Comparison of ENCODE assay signal across 2 cellular contexts in genomic region chr14:103536693-103537092, GRCh38.
TF ChIP-seq lines count a peak whose summit lies in the region.

No MANE protein-coding gene starts in this region.

TF ChIP-seq in IMR-90, 13 proteins besides CTCF, POLR2A, EP300 and RAD21:
- TF ChIP-seq BHLHE40 (IDR thresholded peaks at IDR 0.05; ENCODE audit: low read depth, low read length) = no peak
- TF ChIP-seq MAZ (IDR thresholded peaks at IDR 0.05; ENCODE audit: borderline replicate concordance, low read depth, low read length) = no peak
- no peak for TF ChIP-seq MXI1 (IDR thresholded peaks at IDR 0.05; ENCODE audit: borderline replicate concordance, low read depth, low read length)
- TF ChIP-seq USF2 (IDR thresholded peaks at IDR 0.05; ENCODE audit: low read depth, low read length) = no peak
- TF ChIP-seq RFX5 (IDR thresholded peaks at IDR 0.05; ENCODE audit: low read depth, low read length) = no peak
- TF ChIP-seq RCOR1 (IDR thresholded peaks at IDR 0.05; ENCODE audit: insufficient replicate concordance, low read length) = no peak

TF ChIP-seq in H1, 55 proteins besides CTCF, POLR2A, EP300 and RAD21:
- no peak for TF ChIP-seq CHD1 (IDR thresholded peaks at IDR 0.05; ENCODE audit: low read depth, low read length)
- TF ChIP-seq SUZ12 (IDR thresholded peaks at IDR 0.05; ENCODE audit: low read length) = no peak
